ENCODE assay signal across 20 cellular contexts in genomic region chr1:79568411-79568810, GRCh38.
DNase-seq lines count a peak whose midpoint lies in the region; ATAC-seq lines count a peak whose summit lies in the region.
"Had no signal": no experiment of that assay in that cellular context is flagged by ENCODE, and none has a peak within 500 bp of the region (broad histone marks: within the 10 kb centered on the region; RNA-seq: fewer than 3 reads in every experiment).

No MANE protein-coding gene starts in this region.

- H3K4me3 Mint-ChIP-seq in activated T-cell treated with anti-CD3 and anti-CD28 coated beads, Interleukin-2, amount 50 U/mL, for 4 hours = no peak overlapping the region
- H3K4me3 Mint-ChIP-seq: dendritic cell treated with granulocyte-macrophage colony-stimulating factor and Interleukin-4, amounts not matched to agents 40 ng/mL and 50 ng/mL, for 4 days; stimulated activated naive B cell treated with anti-CD40 and anti-IgM and Interleukin-4, amounts not matched to agents 10 μg/mL and 1 μg/mL and 100 μg/mL, for 72 hours had no signal

- H3K4me1 Mint-ChIP-seq in activated T-cell treated with anti-CD3 and anti-CD28 coated beads, Interleukin-2, amount 50 U/mL, for 4 hours (ENCODE audit: low read depth) = no peaks in the 10 kb centered on the region
- H3K4me1 Mint-ChIP-seq: stimulated activated naive B cell treated with anti-CD40 and anti-IgM and Interleukin-4, amounts not matched to agents 10 μg/mL and 1 μg/mL and 100 μg/mL, for 72 hours had no signal

- no peaks in the 10 kb centered on the region for H3K9me3 Mint-ChIP-seq in activated T-cell treated with anti-CD3 and anti-CD28 coated beads, Interleukin-2, amount 50 U/mL, for 4 hours
- H3K9me3 Mint-ChIP-seq: stimulated activated naive B cell treated with anti-CD40 and anti-IgM and Interleukin-4, amounts not matched to agents 10 μg/mL and 1 μg/mL and 100 μg/mL, for 72 hours had no signal

- H3K27me3 Mint-ChIP-seq in activated T-cell treated with anti-CD3 and anti-CD28 coated beads, Interleukin-2, amount 50 U/mL, for 4 hours (ENCODE audit: low read depth) = no peaks in the 10 kb centered on the region
- H3K27me3 Mint-ChIP-seq: dendritic cell treated with granulocyte-macrophage colony-stimulating factor and Interleukin-4, amounts not matched to agents 40 ng/mL and 50 ng/mL, for 4 days; stimulated activated naive B cell treated with anti-CD40 and anti-IgM and Interleukin-4, amounts not matched to agents 10 μg/mL and 1 μg/mL and 100 μg/mL, for 72 hours had no signal

- no peaks in the 10 kb centered on the region for H3K36me3 Mint-ChIP-seq in activated T-cell treated with anti-CD3 and anti-CD28 coated beads, Interleukin-2, amount 50 U/mL, for 4 hours (ENCODE audit: insufficient read depth)
- H3K36me3 Mint-ChIP-seq: stimulated activated naive B cell treated with anti-CD40 and anti-IgM and Interleukin-4, amounts not matched to agents 10 μg/mL and 1 μg/mL and 100 μg/mL, for 72 hours had no signal

- in situ Hi-C loops in T47D (cut with HindIII; ENCODE audit: low pct_unique_long_range_greater_than_20kb, low sequenced_read_pairs) = no loop called here

- ATAC-seq in GM19455 (IDR thresholded peaks at IDR 0.05; ENCODE audit: unreplicated experiment) = no peak
- ATAC-seq in activated T-cell treated with anti-CD3 and anti-CD28 coated beads, Interleukin-2, amount 50 U/mL, for 4 hours = no peak
- ATAC-seq: gastrocnemius medialis; psoas muscle; stimulated activated naive B cell treated with anti-CD40 and anti-IgM and Interleukin-4, amounts not matched to agents 10 μg/mL and 1 μg/mL and 100 μg/mL, for 72 hours had no signal

- DNase-seq in DMS53 (lab: John Stamatoyannopoulos, UW) = peak; percentile 30
- DNase-seq in DMS53 treated with DMSO at 0.1 percent for 48 hours (lab: John Stamatoyannopoulos, UW; ENCODE audit: unreplicated experiment) = no peak
- peak; percentile 2 to 79 for DNase-seq in T47D (ENCODE audit: low read depth in 1 of 2, low spot score in 1 of 2)
- DNase-seq in fibroblast of the conjunctiva (ENCODE audit: low read depth) = peak; percentile 12
- no peak for DNase-seq in NCI-H2196 treated with DMSO at 0.1 percent for 48 hours (lab: John Stamatoyannopoulos, UW; ENCODE audit: unreplicated experiment)
- DNase-seq in cerebellar nuclear complex (lab: John Stamatoyannopoulos, UW) = no peak
- no peak for DNase-seq in activated T-cell treated with anti-CD3 and anti-CD28 coated beads, Interleukin-2, amount 50 U/mL, for 4 hours
- DNase-seq: activated CD4-positive, alpha-beta T cell treated with anti-CD3 and anti-CD28 coated beads, Interleukin-2, amount 50 U/mL, for 48 hours; activated CD4-positive, CD25-positive, alpha-beta regulatory T cell; activated CD8-positive, alpha-beta memory T cell treated with anti-CD3 and anti-CD28 coated beads, Interleukin-2, amount 50 U/mL, for 48 hours; brain microvascular endothelial cell; gastrocnemius medialis; H7; KBM-7; NCI-H526; psoas muscle; stimulated activated naive B cell treated with anti-CD40 and anti-IgM and Interleukin-4, amounts not matched to agents 10 μg/mL and 1 μg/mL and 100 μg/mL, for 72 hours; T1000 had no signal

Comparison
In these comparisons a context has a peak if more than half of its experiments do, and no peak if none do; other contexts are left out.
1. DNase-seq: peak in DMS53 (single experiment), T47D (2 of 2) and fibroblast of the conjunctiva (single experiment); none in DMS53 treated with DMSO at 0.1 percent for 48 hours (single experiment), NCI-H2196 treated with DMSO at 0.1 percent for 48 hours (single experiment), cerebellar nuclear complex (0 of 2) and activated T-cell treated with anti-CD3 and anti-CD28 coated beads, Interleukin-2, amount 50 U/mL, for 4 hours (single experiment).